Comparison of ENCODE assay signal across 13 cellular contexts in genomic region chr5:139276426-139276825, GRCh38. TPM values are rescaled to one million over a fixed set of nuclear protein-coding genes. Genes with fewer than 3 reads are reported as not detected.
DNase-seq lines count a peak whose midpoint lies in the region; ATAC-seq, FAIRE-seq and TF ChIP-seq lines count a peak whose summit lies in the region.
"Had no signal": no experiment of that assay in that cellular context is flagged by ENCODE, and none has a peak within 500 bp of the region (broad histone marks: within the 10 kb centered on the region; RNA-seq: fewer than 3 reads in every experiment).

No MANE protein-coding gene starts in this region.

- H3K9me3 ChIP-seq in keratinocyte (ENCODE audit: control insufficient read depth, low read depth, low read length) (no peaks in the 10 kb centered on the region), upper lobe of right lung (no peaks in the 10 kb centered on the region)

- ATAC-seq in WTC11 (no peak), upper lobe of right lung (no peak)

- CTCF ChIA-PET in WTC11 (lab: Charles Lee): interaction anchor here (0.9 kb wide), 1 partner anchor 92 kb away, joined by 3 read pairs; no protein-coding TSS in a partner anchor

- H3K4me1 ChIP-seq in ACC112 (ENCODE audit: control insufficient read depth, insufficient read depth, low read length, unreplicated experiment) (peaks cover 33% of the 10 kb centered on the region), keratinocyte (ENCODE audit: control insufficient read depth, extremely low read depth, insufficient read depth, low read length) (peaks cover 65% of the 10 kb centered on the region), upper lobe of right lung (peaks cover 13% of the 10 kb centered on the region)

- H3K36me3 ChIP-seq in ACC112 (ENCODE audit: insufficient read depth, low read length): peaks cover 26% of the 10 kb centered on the region
- H3K36me3 ChIP-seq in keratinocyte (ENCODE audit: control insufficient read depth in 2 of 2, extremely low read depth in 1 of 2, insufficient read depth in 2 of 2, low read length in 2 of 2): peaks cover 11 to 34% of the 10 kb centered on the region in 2 experiments
- H3K36me3 ChIP-seq in upper lobe of right lung: peaks cover 10% of the 10 kb centered on the region

- H3K4me3 Mint-ChIP-seq in WTC11: peak overlapping the region; percentile 96

- no peak for TF ChIP-seq CTCF in GM12864 (IDR thresholded peaks at IDR 0.05; ENCODE audit: low read depth, low read length, missing control alignments)
- no peak for TF ChIP-seq CTCF in WTC11 (IDR thresholded peaks at IDR 0.05)
- no peak for TF ChIP-seq CTCF in keratinocyte (optimal IDR thresholded peaks at IDR 0.05 in 1 of 3, IDR thresholded peaks at IDR 0.05 in 1 of 3, conservative IDR thresholded peaks at IDR 0.05 in 1 of 3; ENCODE audit: extremely low read depth in 1 of 3, insufficient read depth in 2 of 3, low read length in 3 of 3)
- TF ChIP-seq CTCF in upper lobe of right lung (IDR thresholded peaks at IDR 0.05): no peak

- no peaks in the 10 kb centered on the region for H3K9me3 Mint-ChIP-seq in WTC11
- H3K9me3 Mint-ChIP-seq: IgD-negative memory B cell had no signal

- no peak overlapping the region for H3K27ac ChIP-seq in ACC112 (ENCODE audit: low read depth, low read length)
- H3K27ac ChIP-seq in keratinocyte (ENCODE audit: control insufficient read depth, insufficient read depth, low read length): peak overlapping the region; percentile 59
- no peak overlapping the region for H3K27ac ChIP-seq in upper lobe of right lung

- peak; percentile 32 for FAIRE-seq in keratinocyte (lab: Jason Lieb, UNC)

- DNase-seq in GM12864 (ENCODE audit: low read depth) (no peak), WTC11 (ENCODE audit: low spot score) (no peak), keratinocyte (ENCODE audit: low read depth, low spot score) (no peak), NCI-H2227 (lab: John Stamatoyannopoulos, UW; ENCODE audit: unreplicated experiment) (no peak), mucosa of gallbladder (ENCODE audit: low spot score) (no peak), upper lobe of right lung (no peak), glomerular visceral epithelial cell (ENCODE audit: extremely low spot score) (no peak)
- DNase-seq: DMS 273 treated with DMSO at 0.1 percent for 48 hours; effector memory CD4-positive, alpha-beta T cell; NCI-H446 treated with DMSO at 0.1 percent for 48 hours; SW 1271 had no signal

- peaks cover 2% of the 10 kb centered on the region for H3K9me1 ChIP-seq in keratinocyte (ENCODE audit: control insufficient read depth, extremely low read depth, insufficient read depth, low read length)

- peaks cover 5% of the 10 kb centered on the region for H4K20me1 ChIP-seq in keratinocyte (ENCODE audit: control insufficient read depth, extremely low read depth, insufficient read depth, low read length)

- H3K27me3 ChIP-seq in ACC112 (ENCODE audit: insufficient read depth, low read length): no peaks in the 10 kb centered on the region
- no peaks in the 10 kb centered on the region for H3K27me3 ChIP-seq in keratinocyte (ENCODE audit: control insufficient read depth, extremely low read depth, insufficient read depth, low read length)
- H3K27me3 ChIP-seq in upper lobe of right lung: no peaks in the 10 kb centered on the region

- peak overlapping the region; percentile 96 for H3K27ac Mint-ChIP-seq in WTC11

- H3K4me2 ChIP-seq in keratinocyte (ENCODE audit: control insufficient read depth, extremely low read depth, insufficient read depth, low read depth, low read length): peak overlapping the region; percentile 87

- H2AFZ ChIP-seq in ACC112 (ENCODE audit: low read length, unreplicated experiment) (no peak overlapping the region), keratinocyte (ENCODE audit: control insufficient read depth, low read length) (no peak overlapping the region)

- no peaks in the 10 kb centered on the region for H3K27me3 Mint-ChIP-seq in WTC11 (ENCODE audit: low read depth)
- H3K27me3 Mint-ChIP-seq: IgD-negative memory B cell had no signal

- POLR2A ChIA-PET in WTC11 (lab: Charles Lee): interaction anchor here (0.6 to 2.8 kb wide), 5 partner anchors 16 to 126 kb away, joined by 3 to 15 read pairs (median 4); partner anchors contain the start of genes MATR3, PAIP2 and SIL1

- intact Hi-C loops in upper lobe of right lung (cut with DNase I): no loop called here

- H3K4me1 Mint-ChIP-seq in WTC11: peaks cover 59% of the 10 kb centered on the region

- dilution Hi-C loops in keratinocyte (cut with MboI; ENCODE audit: extremely low pct_ligation_motif_present, low sequenced_read_pairs): no loop called here

- peak overlapping the region; percentile 48 for H3K4me3 ChIP-seq in ACC112 (ENCODE audit: low read depth, low read length)
- peak overlapping the region; percentile 89 for H3K4me3 ChIP-seq in GM12864 (ENCODE audit: low read depth, low read length)
- H3K4me3 ChIP-seq in keratinocyte (ENCODE audit: control insufficient read depth in 2 of 3, extremely low read depth in 1 of 3, insufficient read depth in 2 of 3, low read depth in 1 of 3, low read length in 3 of 3): peak overlapping the region; percentile 30 to 93 (median 47)
- no peak overlapping the region for H3K4me3 ChIP-seq in upper lobe of right lung

- H3K9ac ChIP-seq in keratinocyte (ENCODE audit: control insufficient read depth, extremely low read depth, insufficient read depth, low read length): peak overlapping the region; percentile 51

- peaks cover 67% of the 10 kb centered on the region for H3K36me3 Mint-ChIP-seq in WTC11

- peaks cover 39% of the 10 kb centered on the region for H3K79me2 ChIP-seq in ACC112 (ENCODE audit: control insufficient read depth, insufficient read depth, low read length, unreplicated experiment)
- peaks cover 43% of the 10 kb centered on the region for H3K79me2 ChIP-seq in keratinocyte (ENCODE audit: control insufficient read depth, insufficient read depth, low read length)

TF ChIP-seq in WTC11, 78 proteins besides CTCF, POLR2A, EP300 and RAD21:
- TF ChIP-seq ZNF671 (CRISPR knock-in tag; IDR thresholded peaks at IDR 0.05): no peak
- TF ChIP-seq EMX1 (CRISPR knock-in tag; IDR thresholded peaks at IDR 0.05): peak; percentile 45; the same call in 1 of the 2 replicates
TF ChIP-seq in WTC11: peak in this region for 1.

RNA-seq across cellular contexts. Expression of gene MATR3, which starts 17.1 kb away (rescaled TPM):
- total RNA-seq in WTC11 (2021): 228 to 290 TPM (median 233 TPM) in 3 replicates
- 81.6 to 122 TPM (median 82.8 TPM) in 3 replicates for polyA plus RNA-seq in keratinocyte
- 430 TPM for polyA plus RNA-seq in keratinocyte (2011; ENCODE audit: low read depth)
- polyA plus RNA-seq in keratinocyte (2011; cell fraction: cytosol; rRNA removed): 43.4 and 70.2 TPM in 2 replicates
- polyA plus RNA-seq in keratinocyte (2011; cell fraction: nucleus; rRNA removed): 70.4 and 82.4 TPM in 2 replicates
- polyA plus RNA-seq in keratinocyte (2012; ENCODE audit: low replicate concordance): 84.6 and 125 TPM in 2 replicates
- 142 to 184 TPM (median 144 TPM) in 3 replicates for polyA minus RNA-seq in keratinocyte
- polyA minus RNA-seq in keratinocyte (2011; cell fraction: cytosol; rRNA and poly(A)+ RNA removed): 52.9 TPM
- 62.5 and 132 TPM in 2 replicates for polyA minus RNA-seq in keratinocyte (2011; cell fraction: nucleus; rRNA and poly(A)+ RNA removed)
- 161 TPM for total RNA-seq in mucosa of gallbladder
- total RNA-seq in upper lobe of right lung: 197 TPM
